ENCODE assay signal across 11 cellular contexts in the genomic region with DNA sequence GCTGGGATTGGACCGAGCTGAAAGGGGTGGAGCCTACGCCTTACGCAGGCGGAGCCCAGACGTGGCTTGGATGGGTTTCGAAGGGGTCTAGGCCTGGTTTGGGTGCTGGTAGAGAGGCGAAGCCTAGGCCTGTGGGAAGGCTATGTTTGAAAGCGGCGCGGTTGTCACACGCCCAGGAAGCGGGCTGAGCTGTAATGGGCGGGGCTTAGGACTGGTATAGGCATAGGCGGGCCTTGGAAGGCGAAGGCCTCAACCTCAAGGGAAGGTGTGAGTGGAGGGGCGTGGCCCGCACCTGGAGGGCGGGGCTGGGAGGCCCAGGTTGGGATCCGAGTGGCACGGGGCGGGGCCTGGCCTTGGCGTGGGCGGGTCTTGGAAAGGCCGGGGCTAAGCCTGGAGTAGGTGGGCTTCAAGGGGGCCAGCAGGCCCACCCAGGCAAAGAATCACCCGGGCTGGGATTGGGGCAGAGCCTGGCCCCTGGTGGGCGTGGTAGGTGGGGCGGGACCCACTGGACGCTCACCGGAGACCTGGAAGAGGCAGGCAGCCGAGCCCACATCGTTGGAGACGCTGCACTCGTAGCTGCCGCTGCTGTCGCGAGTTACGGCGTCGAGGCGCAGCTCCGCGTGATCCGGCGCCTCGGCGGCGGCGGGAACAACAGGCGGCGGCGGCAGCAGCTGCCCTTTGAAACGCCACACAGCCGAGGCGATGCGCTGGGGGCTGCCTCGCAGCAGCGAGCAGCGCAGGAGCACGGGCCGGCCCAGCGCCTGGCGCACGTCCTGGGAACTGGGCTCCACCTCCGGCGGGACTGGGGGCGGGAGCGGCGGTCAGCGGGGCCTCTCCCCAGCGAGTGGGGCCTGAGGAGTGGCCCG. TPM values are rescaled to one million over a fixed set of nuclear protein-coding genes. Genes with fewer than 3 reads are reported as not detected.
DNase-seq lines count a peak whose midpoint lies in the region; ATAC-seq and TF ChIP-seq lines count a peak whose summit lies in the region.
"Had no signal": no experiment of that assay in that cellular context is flagged by ENCODE, and none has a peak within 500 bp of the region (broad histone marks: within the 10 kb centered on the region; RNA-seq: fewer than 3 reads in every experiment).

No MANE protein-coding gene starts in this region.

- POLR2A ChIA-PET in RWPE1 (lab: Yijun Ruan, JAX; ENCODE audit: low non-redundant PET), result no interaction called here

- peaks cover 0 to 7% (median 2%) of the 10 kb centered on the region in 7 donors for H3K9me3 Mint-ChIP-seq in CD4-positive, CD25-positive, alpha-beta regulatory T cell
- no peaks in the 10 kb centered on the region for H3K9me3 Mint-ChIP-seq in effector memory CD8-positive, alpha-beta T cell
- H3K9me3 Mint-ChIP-seq in neural progenitor cell, result peaks cover 4% of the 10 kb centered on the region

- H2AFZ ChIP-seq in neural progenitor cell (replicated peaks), result peak overlapping the region; percentile 69

- H3K79me2 ChIP-seq in neural progenitor cell (ENCODE audit: low read depth), result no peaks in the 10 kb centered on the region

- H3K9ac ChIP-seq in neural progenitor cell, result no peak overlapping the region

- peak; percentile 17 to 75 (median 31) for DNase-seq in CD4-positive, CD25-positive, alpha-beta regulatory T cell
- DNase-seq in RWPE1 (ENCODE audit: low spot score) (peak; percentile 87), neural progenitor cell (ENCODE audit: low spot score) (peak; percentile 79), OCI-M1 (lab: John Stamatoyannopoulos, UW) (no peak), NCI-H1105 treated with DMSO at 0.1 percent for 48 hours (lab: John Stamatoyannopoulos, UW) (no peak), NCI-H69 (lab: John Stamatoyannopoulos, UW) (no peak)
- peak; percentile 21 to 33 (median 33) for DNase-seq in effector memory CD8-positive, alpha-beta T cell
- DNase-seq: GF-D8 had no signal

- peaks cover 4% of the 10 kb centered on the region for H3K27me3 Mint-ChIP-seq in CD4-positive, CD25-positive, alpha-beta regulatory T cell
- peaks cover 0 to 67% of the 10 kb centered on the region in 2 donors for H3K27me3 Mint-ChIP-seq in effector memory CD8-positive, alpha-beta T cell
- peaks cover 12% of the 10 kb centered on the region for H3K27me3 Mint-ChIP-seq in neural progenitor cell (ENCODE audit: insufficient read depth, low read depth)

- ATAC-seq in CD4-positive, CD25-positive, alpha-beta regulatory T cell (ENCODE audit: low read depth in 2 of 2), result peak; percentile 70 to 71
- peak; percentile 89 for ATAC-seq in effector memory CD8-positive, alpha-beta T cell (replicated peaks)
- ATAC-seq in HG03442 (IDR thresholded peaks at IDR 0.05; ENCODE audit: unreplicated experiment), result no peak

- peaks cover 23% of the 10 kb centered on the region for H3F3A ChIP-seq in neural progenitor cell (ENCODE audit: low read depth)

- peak overlapping the region; percentile 67 for H3K4me2 ChIP-seq in neural progenitor cell

- H3K27me3 ChIP-seq in CD4-positive, CD25-positive, alpha-beta regulatory T cell (ENCODE audit: control insufficient read depth, insufficient read depth, low read length), result peaks cover 3% of the 10 kb centered on the region
- H3K27me3 ChIP-seq in neural progenitor cell, result peaks cover 68% of the 10 kb centered on the region

- CTCF ChIA-PET in RWPE1 (lab: Yijun Ruan, JAX), result interaction anchor here (0.6 kb wide), 1 partner anchor 1033 kb away, joined by 3 read pairs; no protein-coding TSS in a partner anchor

- no peak overlapping the region for H3K27ac ChIP-seq in CD4-positive, CD25-positive, alpha-beta regulatory T cell (ENCODE audit: insufficient read depth, low read length, poor library complexity, severe bottlenecking)
- H3K27ac ChIP-seq in RWPE1 (no peak overlapping the region), neural progenitor cell (no peak overlapping the region)

- H4K20me1 ChIP-seq in neural progenitor cell (ENCODE audit: low read depth), result no peaks in the 10 kb centered on the region

- peak overlapping the region in 1 of 3 donors; percentile 42 for H3K27ac Mint-ChIP-seq in CD4-positive, CD25-positive, alpha-beta regulatory T cell
- H3K27ac Mint-ChIP-seq in effector memory CD8-positive, alpha-beta T cell, result no peak overlapping the region
- no peak overlapping the region for H3K27ac Mint-ChIP-seq in neural progenitor cell
- H3K27ac Mint-ChIP-seq: activated naive CD8-positive, alpha-beta T cell had no signal

- no peak for TF ChIP-seq CTCF in RWPE1 (conservative IDR thresholded peaks at IDR 0.05; ENCODE audit: low read depth)
- no peak for TF ChIP-seq CTCF in neural progenitor cell (IDR thresholded peaks at IDR 0.05)

- peaks cover 6 to 34% (median 17%) of the 10 kb centered on the region in 4 donors for H3K4me1 Mint-ChIP-seq in CD4-positive, CD25-positive, alpha-beta regulatory T cell
- H3K4me1 Mint-ChIP-seq in effector memory CD8-positive, alpha-beta T cell (ENCODE audit: low read depth in 2 of 2), result peaks cover 19 to 24% of the 10 kb centered on the region in 2 donors
- peaks cover 5% of the 10 kb centered on the region for H3K4me1 Mint-ChIP-seq in neural progenitor cell

- H3K4me3 ChIP-seq in CD4-positive, CD25-positive, alpha-beta regulatory T cell (ENCODE audit: low read depth, low read length), result no peak overlapping the region
- peak overlapping the region; percentile 24 for H3K4me3 ChIP-seq in neural progenitor cell
- H3K4me3 ChIP-seq: lung had no signal

- peak overlapping the region in 1 of 4 donors; percentile 62 for H3K4me3 Mint-ChIP-seq in CD4-positive, CD25-positive, alpha-beta regulatory T cell
- peak overlapping the region; percentile 21 to 53 for H3K4me3 Mint-ChIP-seq in effector memory CD8-positive, alpha-beta T cell
- no peak overlapping the region for H3K4me3 Mint-ChIP-seq in neural progenitor cell
- H3K4me3 Mint-ChIP-seq: activated naive CD8-positive, alpha-beta T cell had no signal

- no peaks in the 10 kb centered on the region for H3K36me3 ChIP-seq in CD4-positive, CD25-positive, alpha-beta regulatory T cell (ENCODE audit: control insufficient read depth, insufficient read depth, low read length)
- H3K36me3 ChIP-seq in neural progenitor cell, result no peaks in the 10 kb centered on the region

- H3K9me3 ChIP-seq in CD4-positive, CD25-positive, alpha-beta regulatory T cell (ENCODE audit: control insufficient read depth in 2 of 2, low read length in 2 of 2), result peaks cover 0 to 7% of the 10 kb centered on the region in 2 experiments
- H3K9me3 ChIP-seq in neural progenitor cell (ENCODE audit: low read depth), result no peaks in the 10 kb centered on the region

- peaks cover 16% of the 10 kb centered on the region for H3K4me1 ChIP-seq in CD4-positive, CD25-positive, alpha-beta regulatory T cell (ENCODE audit: control insufficient read depth, insufficient read depth, low read length, poor library complexity, severe bottlenecking)
- no peaks in the 10 kb centered on the region for H3K4me1 ChIP-seq in neural progenitor cell

- peaks cover 4% of the 10 kb centered on the region for H3K36me3 Mint-ChIP-seq in CD4-positive, CD25-positive, alpha-beta regulatory T cell
- H3K36me3 Mint-ChIP-seq in effector memory CD8-positive, alpha-beta T cell (ENCODE audit: insufficient read depth), result peaks cover 2% of the 10 kb centered on the region
- H3K36me3 Mint-ChIP-seq in neural progenitor cell, result peaks cover 18% of the 10 kb centered on the region
- H3K36me3 Mint-ChIP-seq: activated naive CD8-positive, alpha-beta T cell had no signal

RNA-seq across cellular contexts. Expression of a gene that starts 49.0 kb away (rescaled TPM):
- total RNA-seq in CD4-positive, CD25-positive, alpha-beta regulatory T cell, result 64.4 TPM
- 1 to 10 TPM in 3 of 4 donors, under 1 TPM in 1; 0.88 to 2.3 (median 1.3) TPM for polyA plus RNA-seq in CD4-positive, CD25-positive, alpha-beta regulatory T cell
- 1.3 and 3.8 TPM in 2 replicates for total RNA-seq in neural progenitor cell (ENCODE audit: low replicate concordance)

Comparison
In these comparisons a context has a peak if more than half of its experiments do, and no peak if none do; other contexts are left out.
1. DNase-seq: peak in CD4-positive, CD25-positive, alpha-beta regulatory T cell (3 of 3), RWPE1 (single experiment), effector memory CD8-positive, alpha-beta T cell (3 of 3) and neural progenitor cell (single experiment); none in OCI-M1 (single experiment), NCI-H1105 treated with DMSO at 0.1 percent for 48 hours (single experiment) and NCI-H69 (single experiment).
2. RNA of a gene that starts 49.0 kb away (total RNA-seq): 64.4 TPM in CD4-positive, CD25-positive, alpha-beta regulatory T cell (single experiment); 1.3 to 3.8 TPM in neural progenitor cell; every median in the first group is over 10 times any median in the second.